12 cellular contexts compared by ENCODE assay signal in the genomic region with DNA sequence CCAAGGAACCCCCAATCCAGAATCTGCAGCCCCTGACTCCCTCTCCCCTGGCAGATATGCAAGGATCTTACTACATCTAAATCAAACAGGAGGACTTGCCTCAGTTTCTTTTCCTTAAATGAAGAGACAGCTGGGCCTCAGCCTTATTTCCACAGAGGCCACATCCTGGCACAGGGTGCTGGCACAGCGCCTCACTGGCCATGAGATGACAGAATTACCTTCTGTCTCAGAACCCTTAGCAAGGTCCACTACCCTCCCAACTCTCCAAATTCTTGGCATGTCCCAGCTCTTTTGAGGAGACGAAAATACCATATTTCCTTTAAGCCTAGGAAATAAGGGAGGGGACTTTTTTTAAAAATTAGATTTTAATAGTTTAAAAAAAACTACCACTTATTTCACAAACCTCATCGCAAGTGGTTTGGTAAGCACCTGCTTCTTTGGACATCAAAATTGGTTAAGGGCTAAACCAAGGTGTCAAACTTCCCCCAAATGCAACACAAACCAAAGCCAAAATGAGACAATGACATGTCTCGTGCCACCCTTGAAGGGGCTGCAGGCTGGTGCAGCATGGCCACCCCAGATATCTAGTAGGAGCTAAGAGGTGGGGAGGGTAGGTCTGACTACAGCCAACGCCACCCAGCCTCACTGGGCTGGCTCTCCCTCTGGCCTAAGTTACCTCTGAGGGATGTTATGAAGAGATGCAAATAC. TPM values are rescaled to one million over a fixed set of nuclear protein-coding genes. Genes with fewer than 3 reads are reported as not detected.
A peak's percentile ranks its signal among the peaks of the same experiment; 100 is the strongest.
DNase-seq lines count a peak whose midpoint lies in the region; ATAC-seq and TF ChIP-seq lines count a peak whose summit lies in the region.
"Had no signal": no experiment of that assay in that cellular context is flagged by ENCODE, and none has a peak within 500 bp of the region (broad histone marks: within the 10 kb centered on the region; RNA-seq: fewer than 3 reads in every experiment).

No MANE protein-coding gene starts in this region.

- intact Hi-C loops in left ventricle myocardium superior (cut with micrococcal nuclease) (no loop called here), stomach (cut with DNase I; ENCODE audit: low total_unique reads) (no loop called here)

- peak overlapping the region; percentile 21 to 88 (median 76) for H3K27ac ChIP-seq in stomach

- DNase-seq in activated T-cell treated with anti-CD3 and anti-CD28 coated beads, Interleukin-2, amount 50 U/mL, for 4 hours, result no peak
- DNase-seq in activated T-cell treated with anti-CD3 and anti-CD28 coated beads for 4 hours (no peak), left ventricle myocardium superior (peak; percentile 65), stomach (no peak), mucosa of gallbladder (ENCODE audit: low spot score) (no peak), NCI-H345 (lab: John Stamatoyannopoulos, UW) (no peak)
- no peak for DNase-seq in activated CD4-positive, alpha-beta memory T cell treated with anti-CD3 and anti-CD28 coated beads, Interleukin-2, amount 10 ng/mL, durations not matched to agents 7 days and 5 days
- DNase-seq: NCI-H446 treated with DMSO at 0.1 percent for 48 hours; stimulated activated CD4-positive, alpha-beta T cell treated with anti-CD3 and anti-CD28 coated beads, Interleukin-1b, Interleukin-23, amount 100 ng/mL, for 48 hours had no signal

- TF ChIP-seq EP300 in stomach (IDR thresholded peaks at IDR 0.05), result no peak

- peaks cover 46 to 66% (median 56%) of the 10 kb centered on the region in 4 donors for H3K4me1 ChIP-seq in stomach

- H3K9me3 ChIP-seq in stomach, result no peaks in the 10 kb centered on the region

- H3K36me3 ChIP-seq in stomach, result no peaks in the 10 kb centered on the region

- H3K4me1 Mint-ChIP-seq in activated T-cell treated with anti-CD3 and anti-CD28 coated beads, Interleukin-2, amount 50 U/mL, for 4 hours (ENCODE audit: low read depth), result peaks cover 80% of the 10 kb centered on the region
- H3K4me1 Mint-ChIP-seq in activated CD4-positive, alpha-beta memory T cell treated with anti-CD3 and anti-CD28 coated beads, Interleukin-2, amount 10 ng/mL, durations not matched to agents 7 days and 5 days, result peaks cover 74% of the 10 kb centered on the region

- no peak overlapping the region for H3K4me3 ChIP-seq in stomach
- H3K4me3 ChIP-seq: dorsolateral prefrontal cortex had no signal

- peak overlapping the region; percentile 87 for H3K4me3 Mint-ChIP-seq in activated T-cell treated with anti-CD3 and anti-CD28 coated beads, Interleukin-2, amount 50 U/mL, for 4 hours
- peak overlapping the region; percentile 94 for H3K4me3 Mint-ChIP-seq in activated CD4-positive, alpha-beta memory T cell treated with anti-CD3 and anti-CD28 coated beads, Interleukin-2, amount 10 ng/mL, durations not matched to agents 7 days and 5 days
- H3K4me3 Mint-ChIP-seq: type B pancreatic cell had no signal

- no peak for TF ChIP-seq POLR2A in stomach (IDR thresholded peaks at IDR 0.05)

- H3K9me3 Mint-ChIP-seq in activated T-cell treated with anti-CD3 and anti-CD28 coated beads, Interleukin-2, amount 50 U/mL, for 4 hours, result no peaks in the 10 kb centered on the region
- H3K9me3 Mint-ChIP-seq in activated CD4-positive, alpha-beta memory T cell treated with anti-CD3 and anti-CD28 coated beads, Interleukin-2, amount 10 ng/mL, durations not matched to agents 7 days and 5 days, result no peaks in the 10 kb centered on the region
- H3K9me3 Mint-ChIP-seq: type B pancreatic cell had no signal

- H3K27ac Mint-ChIP-seq in activated CD4-positive, alpha-beta memory T cell treated with anti-CD3 and anti-CD28 coated beads, Interleukin-2, amount 10 ng/mL, durations not matched to agents 7 days and 5 days, result peak overlapping the region; percentile 100
- H3K27ac Mint-ChIP-seq: type B pancreatic cell had no signal

- ATAC-seq in activated T-cell treated with anti-CD3 and anti-CD28 coated beads, Interleukin-2, amount 50 U/mL, for 4 hours, result no peak
- ATAC-seq in left ventricle myocardium superior, result no peak
- ATAC-seq in GM18517 (IDR thresholded peaks at IDR 0.05; ENCODE audit: unreplicated experiment), result no peak

- CTCF ChIA-PET in activated CD4-positive, alpha-beta memory T cell treated with anti-CD3 and anti-CD28 coated beads, Interleukin-2, amount 10 ng/mL, durations not matched to agents 7 days and 5 days (lab: Charles Lee), result interaction anchor here (0.7 to 2.8 kb wide), 5 partner anchors 10 to 182 kb away, joined by 3 to 16 read pairs (median 6); partner anchors contain the start of genes FAM117A and SLC35B1

- no peaks in the 10 kb centered on the region for H3K27me3 ChIP-seq in stomach
- H3K27me3 ChIP-seq: dorsolateral prefrontal cortex had no signal

- H3K27me3 Mint-ChIP-seq in activated T-cell treated with anti-CD3 and anti-CD28 coated beads, Interleukin-2, amount 50 U/mL, for 4 hours (ENCODE audit: low read depth), result no peaks in the 10 kb centered on the region
- no peaks in the 10 kb centered on the region for H3K27me3 Mint-ChIP-seq in activated CD4-positive, alpha-beta memory T cell treated with anti-CD3 and anti-CD28 coated beads, Interleukin-2, amount 10 ng/mL, durations not matched to agents 7 days and 5 days
- H3K27me3 Mint-ChIP-seq: type B pancreatic cell had no signal

- WGBS in stomach, 5 donors, result 75 to 90% (median 80%) methylated on average over 5 of the region's 5 CpGs

- POLR2A ChIA-PET in activated CD4-positive, alpha-beta memory T cell treated with anti-CD3 and anti-CD28 coated beads, Interleukin-2, amount 10 ng/mL, durations not matched to agents 7 days and 5 days (lab: Charles Lee), result interaction anchor here (1.0 to 9.4 kb wide), 13 partner anchors 8 to 80 kb away, joined by 3 to 196 read pairs (median 7); partner anchors contain the start of genes FAM117A, KAT7, SLC35B1 and SPOP

- TF ChIP-seq CTCF in stomach (IDR thresholded peaks at IDR 0.05), result no peak

- H3K36me3 Mint-ChIP-seq in activated T-cell treated with anti-CD3 and anti-CD28 coated beads, Interleukin-2, amount 50 U/mL, for 4 hours (ENCODE audit: insufficient read depth), result peaks cover 10% of the 10 kb centered on the region
- H3K36me3 Mint-ChIP-seq in activated CD4-positive, alpha-beta memory T cell treated with anti-CD3 and anti-CD28 coated beads, Interleukin-2, amount 10 ng/mL, durations not matched to agents 7 days and 5 days (ENCODE audit: low read depth), result peaks cover 60% of the 10 kb centered on the region

RNA-seq across cellular contexts. Expression of gene FAM117A, which starts 25.3 kb away (rescaled TPM):
- 10 to 100 TPM; 10.3 to 12.1 (median 11.6) TPM for total RNA-seq in activated T-cell treated with anti-CD3 and anti-CD28 coated beads, Interleukin-2, amount 50 U/mL, for 4 hours
- 10 to 100 TPM; 61.0 to 62.0 TPM for total RNA-seq in activated CD4-positive, alpha-beta memory T cell treated with anti-CD3 and anti-CD28 coated beads, Interleukin-2, amount 10 ng/mL, durations not matched to agents 7 days and 5 days
- total RNA-seq in left ventricle myocardium superior (11.2 TPM), stomach (10 to 100 TPM in 2 of 5 donors, 1 to 10 TPM in 2, under 1 TPM in 1; 0.58 to 39.7 (median 6.7) TPM), mucosa of gallbladder (14.2 TPM)
- 1 to 10 TPM; 5.3 to 7.0 (median 5.6) TPM for polyA plus RNA-seq in stomach

RNA-seq across cellular contexts. Expression of gene SLC35B1, which starts 30.8 kb away (rescaled TPM):
- 10 to 100 TPM; 89.1 to 90.4 (median 90.3) TPM for total RNA-seq in activated T-cell treated with anti-CD3 and anti-CD28 coated beads, Interleukin-2, amount 50 U/mL, for 4 hours
- total RNA-seq in activated CD4-positive, alpha-beta memory T cell treated with anti-CD3 and anti-CD28 coated beads, Interleukin-2, amount 10 ng/mL, durations not matched to agents 7 days and 5 days, result 10 to 100 TPM; 50.4 TPM
- total RNA-seq in left ventricle myocardium superior (61.5 TPM), stomach (10 to 100 TPM; 36.2 to 59.8 (median 48.1) TPM), mucosa of gallbladder (35.3 TPM)
- 10 to 100 TPM; 26.3 to 36.2 (median 34.2) TPM for polyA plus RNA-seq in stomach

RNA-seq across cellular contexts. Expression of gene KAT7, which starts 49.9 kb away (rescaled TPM):
- total RNA-seq in activated T-cell treated with anti-CD3 and anti-CD28 coated beads, Interleukin-2, amount 50 U/mL, for 4 hours, result 10 to 100 TPM; 59.4 to 66.6 (median 63.8) TPM
- 10 to 100 TPM; 79.8 to 80.2 TPM for total RNA-seq in activated CD4-positive, alpha-beta memory T cell treated with anti-CD3 and anti-CD28 coated beads, Interleukin-2, amount 10 ng/mL, durations not matched to agents 7 days and 5 days
- total RNA-seq in left ventricle myocardium superior, result 52.8 TPM
- 10 to 100 TPM in 4 of 5 donors, 1 to 10 TPM in 1; 9.3 to 92.4 (median 31.2) TPM for total RNA-seq in stomach
- 10 to 100 TPM in 1 of 3 donors, 1 to 10 TPM in 2; 5.0 to 12.7 (median 9.0) TPM for polyA plus RNA-seq in stomach
- 63.8 TPM for total RNA-seq in mucosa of gallbladder
